1 cellular context compared by ENCODE assay signal in the genomic region with DNA sequence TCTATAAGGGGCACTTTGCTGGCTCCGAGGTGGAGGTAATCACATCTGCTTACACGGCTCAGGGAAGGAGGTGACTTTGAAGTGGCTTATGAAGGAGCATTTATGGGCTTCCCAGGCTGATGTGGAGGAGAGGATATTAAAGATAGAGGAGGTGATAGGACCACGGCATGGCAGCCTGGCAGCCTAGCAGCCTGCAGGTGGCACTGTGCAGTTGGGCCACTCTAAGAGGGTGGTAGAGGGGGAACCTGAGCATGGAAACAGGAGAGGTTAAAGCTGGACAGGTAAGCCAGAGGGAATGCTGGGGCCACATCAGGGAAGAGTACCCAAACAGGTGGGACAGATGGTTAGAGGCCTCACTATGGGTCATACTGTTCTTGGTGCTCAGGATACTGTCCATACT.
TF ChIP-seq lines count a peak whose summit lies in the region.

No MANE protein-coding gene starts in this region.

TF ChIP-seq in GM12878, 131 proteins besides CTCF, POLR2A, EP300 and RAD21 (continued from another document):
- TF ChIP-seq RAD51 (IDR thresholded peaks at IDR 0.05) (no peak), RFX5 (IDR thresholded peaks at IDR 0.05; ENCODE audit: low read depth, low read length) (no peak), TAF1 (IDR thresholded peaks at IDR 0.05; ENCODE audit: borderline replicate concordance, low read depth, low read length) (no peak), MTA2 (IDR thresholded peaks at IDR 0.05; ENCODE audit: low read depth) (no peak), ZNF384 (IDR thresholded peaks at IDR 0.05; ENCODE audit: borderline replicate concordance, low read depth, low read length) (no peak), RB1 (IDR thresholded peaks at IDR 0.05; ENCODE audit: borderline replicate concordance) (no peak), TCF7 (IDR thresholded peaks at IDR 0.05; ENCODE audit: borderline replicate concordance) (no peak)
- TF ChIP-seq, protein P1, sequence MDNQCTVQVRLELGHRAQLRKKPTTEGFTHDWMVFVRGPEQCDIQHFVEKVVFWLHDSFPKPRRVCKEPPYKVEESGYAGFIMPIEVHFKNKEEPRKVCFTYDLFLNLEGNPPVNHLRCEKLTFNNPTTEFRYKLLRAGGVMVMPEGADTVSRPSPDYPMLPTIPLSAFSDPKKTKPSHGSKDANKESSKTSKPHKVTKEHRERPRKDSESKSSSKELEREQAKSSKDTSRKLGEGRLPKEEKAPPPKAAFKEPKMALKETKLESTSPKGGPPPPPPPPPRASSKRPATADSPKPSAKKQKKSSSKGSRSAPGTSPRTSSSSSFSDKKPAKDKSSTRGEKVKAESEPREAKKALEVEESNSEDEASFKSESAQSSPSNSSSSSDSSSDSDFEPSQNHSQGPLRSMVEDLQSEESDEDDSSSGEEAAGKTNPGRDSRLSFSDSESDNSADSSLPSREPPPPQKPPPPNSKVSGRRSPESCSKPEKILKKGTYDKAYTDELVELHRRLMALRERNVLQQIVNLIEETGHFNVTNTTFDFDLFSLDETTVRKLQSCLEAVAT (IDR thresholded peaks at IDR 0.05): no peak
- TF ChIP-seq, protein P2, sequence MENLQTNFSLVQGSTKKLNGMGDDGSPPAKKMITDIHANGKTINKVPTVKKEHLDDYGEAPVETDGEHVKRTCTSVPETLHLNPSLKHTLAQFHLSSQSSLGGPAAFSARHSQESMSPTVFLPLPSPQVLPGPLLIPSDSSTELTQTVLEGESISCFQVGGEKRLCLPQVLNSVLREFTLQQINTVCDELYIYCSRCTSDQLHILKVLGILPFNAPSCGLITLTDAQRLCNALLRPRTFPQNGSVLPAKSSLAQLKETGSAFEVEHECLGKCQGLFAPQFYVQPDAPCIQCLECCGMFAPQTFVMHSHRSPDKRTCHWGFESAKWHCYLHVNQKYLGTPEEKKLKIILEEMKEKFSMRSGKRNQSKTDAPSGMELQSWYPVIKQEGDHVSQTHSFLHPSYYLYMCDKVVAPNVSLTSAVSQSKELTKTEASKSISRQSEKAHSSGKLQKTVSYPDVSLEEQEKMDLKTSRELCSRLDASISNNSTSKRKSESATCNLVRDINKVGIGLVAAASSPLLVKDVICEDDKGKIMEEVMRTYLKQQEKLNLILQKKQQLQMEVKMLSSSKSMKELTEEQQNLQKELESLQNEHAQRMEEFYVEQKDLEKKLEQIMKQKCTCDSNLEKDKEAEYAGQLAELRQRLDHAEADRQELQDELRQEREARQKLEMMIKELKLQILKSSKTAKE (IDR thresholded peaks at IDR 0.05; ENCODE audit: low read depth, poor library complexity, severe bottlenecking): no peak
- TF ChIP-seq, protein P3, sequence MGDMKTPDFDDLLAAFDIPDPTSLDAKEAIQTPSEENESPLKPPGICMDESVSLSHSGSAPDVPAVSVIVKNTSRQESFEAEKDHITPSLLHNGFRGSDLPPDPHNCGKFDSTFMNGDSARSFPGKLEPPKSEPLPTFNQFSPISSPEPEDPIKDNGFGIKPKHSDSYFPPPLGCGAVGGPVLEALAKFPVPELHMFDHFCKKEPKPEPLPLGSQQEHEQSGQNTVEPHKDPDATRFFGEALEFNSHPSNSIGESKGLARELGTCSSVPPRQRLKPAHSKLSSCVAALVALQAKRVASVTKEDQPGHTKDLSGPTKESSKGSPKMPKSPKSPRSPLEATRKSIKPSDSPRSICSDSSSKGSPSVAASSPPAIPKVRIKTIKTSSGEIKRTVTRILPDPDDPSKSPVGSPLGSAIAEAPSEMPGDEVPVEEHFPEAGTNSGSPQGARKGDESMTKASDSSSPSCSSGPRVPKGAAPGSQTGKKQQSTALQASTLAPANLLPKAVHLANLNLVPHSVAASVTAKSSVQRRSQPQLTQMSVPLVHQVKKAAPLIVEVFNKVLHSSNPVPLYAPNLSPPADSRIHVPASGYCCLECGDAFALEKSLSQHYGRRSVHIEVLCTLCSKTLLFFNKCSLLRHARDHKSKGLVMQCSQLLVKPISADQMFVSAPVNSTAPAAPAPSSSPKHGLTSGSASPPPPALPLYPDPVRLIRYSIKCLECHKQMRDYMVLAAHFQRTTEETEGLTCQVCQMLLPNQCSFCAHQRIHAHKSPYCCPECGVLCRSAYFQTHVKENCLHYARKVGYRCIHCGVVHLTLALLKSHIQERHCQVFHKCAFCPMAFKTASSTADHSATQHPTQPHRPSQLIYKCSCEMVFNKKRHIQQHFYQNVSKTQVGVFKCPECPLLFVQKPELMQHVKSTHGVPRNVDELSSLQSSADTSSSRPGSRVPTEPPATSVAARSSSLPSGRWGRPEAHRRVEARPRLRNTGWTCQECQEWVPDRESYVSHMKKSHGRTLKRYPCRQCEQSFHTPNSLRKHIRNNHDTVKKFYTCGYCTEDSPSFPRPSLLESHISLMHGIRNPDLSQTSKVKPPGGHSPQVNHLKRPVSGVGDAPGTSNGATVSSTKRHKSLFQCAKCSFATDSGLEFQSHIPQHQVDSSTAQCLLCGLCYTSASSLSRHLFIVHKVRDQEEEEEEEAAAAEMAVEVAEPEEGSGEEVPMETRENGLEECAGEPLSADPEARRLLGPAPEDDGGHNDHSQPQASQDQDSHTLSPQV (IDR thresholded peaks at IDR 0.05): no peak
- TF ChIP-seq, protein P4, sequence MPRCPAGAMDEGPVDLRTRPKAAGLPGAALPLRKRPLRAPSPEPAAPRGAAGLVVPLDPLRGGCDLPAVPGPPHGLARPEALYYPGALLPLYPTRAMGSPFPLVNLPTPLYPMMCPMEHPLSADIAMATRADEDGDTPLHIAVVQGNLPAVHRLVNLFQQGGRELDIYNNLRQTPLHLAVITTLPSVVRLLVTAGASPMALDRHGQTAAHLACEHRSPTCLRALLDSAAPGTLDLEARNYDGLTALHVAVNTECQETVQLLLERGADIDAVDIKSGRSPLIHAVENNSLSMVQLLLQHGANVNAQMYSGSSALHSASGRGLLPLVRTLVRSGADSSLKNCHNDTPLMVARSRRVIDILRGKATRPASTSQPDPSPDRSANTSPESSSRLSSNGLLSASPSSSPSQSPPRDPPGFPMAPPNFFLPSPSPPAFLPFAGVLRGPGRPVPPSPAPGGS (IDR thresholded peaks at IDR 0.05; ENCODE audit: borderline replicate concordance, insufficient read depth, low read depth, low read length, poor library complexity, severe bottlenecking): no peak
